8 cellular contexts compared by ENCODE assay signal in genomic region chr1:22676151-22676550, GRCh38. TPM values are rescaled to one million over a fixed set of nuclear protein-coding genes. Genes with fewer than 3 reads are reported as not detected.
"Had no signal": no experiment of that assay in that cellular context is flagged by ENCODE, and none has a peak within 500 bp of the region (broad histone marks: within the 10 kb centered on the region; RNA-seq: fewer than 3 reads in every experiment).

No MANE protein-coding gene starts in this region.

RNA-seq across cellular contexts. Expression of gene C1QB, which starts 23.1 kb away (rescaled TPM):
- total RNA-seq: LHCN-M2, MCF 10A, NCI-H460, OCI-LY7, PC-9, RPMI7951, SJSA1 had no signal
- polyA plus RNA-seq: SK-N-SH had no signal

RNA-seq across cellular contexts. Expression of gene C1QC, which starts 32.7 kb away (rescaled TPM):
- total RNA-seq: LHCN-M2, MCF 10A, NCI-H460, OCI-LY7, PC-9, RPMI7951, SJSA1 had no signal
- polyA plus RNA-seq: SK-N-SH had no signal

RNA-seq across cellular contexts. Expression of gene C1QA, which starts 39.7 kb away (rescaled TPM):
- total RNA-seq: LHCN-M2, MCF 10A, NCI-H460, OCI-LY7, PC-9, RPMI7951, SJSA1 had no signal
- polyA plus RNA-seq: SK-N-SH had no signal
